Comparison of ENCODE assay signal across 22 cellular contexts in genomic region chr3:106819445-106819844, GRCh38.
DNase-seq lines count a peak whose midpoint lies in the region; ATAC-seq and TF ChIP-seq lines count a peak whose summit lies in the region.
"Had no signal": no experiment of that assay in that cellular context is flagged by ENCODE, and none has a peak within 500 bp of the region (broad histone marks: within the 10 kb centered on the region; RNA-seq: fewer than 3 reads in every experiment).

No MANE protein-coding gene starts in this region.

- peak overlapping the region in 2 of 5 experiments; percentile 10 to 17 for H3K4me3 Mint-ChIP-seq in brain
- H3K4me3 Mint-ChIP-seq: CD4-positive, alpha-beta memory T cell; HFFc6 had no signal

- no peak overlapping the region for H3K27ac ChIP-seq in smooth muscle cell (ENCODE audit: low read depth)
- no peak overlapping the region for H3K27ac ChIP-seq in upper lobe of left lung
- H3K27ac ChIP-seq: 22Rv1; BLaER1 treated with 17β-estradiol and CSF1 and Interleukin-3, amounts not matched to agents 10 nM and 100 nM had no signal

- no peaks in the 10 kb centered on the region for H3K27me3 ChIP-seq in smooth muscle cell (ENCODE audit: low read depth)
- no peaks in the 10 kb centered on the region for H3K27me3 ChIP-seq in upper lobe of left lung
- H3K27me3 ChIP-seq: BLaER1 treated with 17β-estradiol and CSF1 and Interleukin-3, amounts not matched to agents 10 nM and 100 nM; MG63 had no signal

- H3K36me3 ChIP-seq in smooth muscle cell (ENCODE audit: low read depth) (no peaks in the 10 kb centered on the region), upper lobe of left lung (no peaks in the 10 kb centered on the region)
- H3K36me3 ChIP-seq: BLaER1 treated with 17β-estradiol and CSF1 and Interleukin-3, amounts not matched to agents 10 nM and 100 nM; MG63 had no signal

- H3K79me2 ChIP-seq in smooth muscle cell (ENCODE audit: low read depth) = no peaks in the 10 kb centered on the region

- H3K27ac Mint-ChIP-seq in brain = peak overlapping the region; percentile 1 to 93 (median 76)
- H3K27ac Mint-ChIP-seq: CD4-positive, alpha-beta memory T cell; HFFc6 had no signal

- H3K36me3 Mint-ChIP-seq in brain = no peaks in the 10 kb centered on the region
- H3K36me3 Mint-ChIP-seq: CD4-positive, alpha-beta memory T cell had no signal

- no peak overlapping the region for H3K4me3 ChIP-seq in smooth muscle cell
- no peak overlapping the region for H3K4me3 ChIP-seq in upper lobe of left lung
- H3K4me3 ChIP-seq: BLaER1 treated with 17β-estradiol and CSF1 and Interleukin-3, amounts not matched to agents 10 nM and 100 nM; K562; MG63 had no signal

- 100% methylated on average over 1 of the region's 1 CpG for WGBS in smooth muscle cell (ENCODE audit: low lambda C conversion rate)
- WGBS in upper lobe of left lung, 2 donors = 82 to 87% methylated on average over 1 of the region's 1 CpG

- TF ChIP-seq CTCF in brain (conservative IDR thresholded peaks at IDR 0.05) = no peak
- TF ChIP-seq CTCF in smooth muscle cell (IDR thresholded peaks at IDR 0.05; ENCODE audit: borderline replicate concordance, insufficient read depth, poor library complexity, severe bottlenecking) = no peak
- no peak for TF ChIP-seq CTCF in upper lobe of left lung (IDR thresholded peaks at IDR 0.05)

- H3K4me1 ChIP-seq in smooth muscle cell (ENCODE audit: low read depth) (no peaks in the 10 kb centered on the region), upper lobe of left lung (no peaks in the 10 kb centered on the region)
- H3K4me1 ChIP-seq: Caco-2 had no signal

- H3K9ac ChIP-seq in smooth muscle cell (ENCODE audit: low read depth) = no peak overlapping the region
- H3K9ac ChIP-seq: BLaER1 treated with 17β-estradiol and CSF1 and Interleukin-3, amounts not matched to agents 10 nM and 100 nM had no signal

- H2AFZ ChIP-seq in smooth muscle cell (ENCODE audit: low read depth) = peak overlapping the region; percentile 10

- DNase-seq in NCI-H1092 treated with DMSO at 0.1 percent for 48 hours (lab: John Stamatoyannopoulos, UW) = peak; percentile 12
- no peak for DNase-seq in NCI-H1092 (lab: John Stamatoyannopoulos, UW)
- DNase-seq in NCI-H446 (lab: John Stamatoyannopoulos, UW) = peak; percentile 84 to 88
- no peak for DNase-seq in smooth muscle cell (lab: John Stamatoyannopoulos, UW; ENCODE audit: unreplicated experiment)
- DNase-seq in upper lobe of left lung = no peak
- DNase-seq: ACHN; Caco-2; CD4-positive, alpha-beta memory T cell; GF-D8; H7; HFFc6; MG63; NCI-H1436 treated with DMSO at 0.1 percent for 48 hours; NCI-H2029 treated with DMSO at 0.1 percent for 48 hours; NCI-H774; Right ventricle myocardium superior had no signal

- peaks cover 0 to 10% (median 2%) of the 10 kb centered on the region in 5 experiments for H3K9me3 Mint-ChIP-seq in brain
- H3K9me3 Mint-ChIP-seq: HFFc6 had no signal

- H3K4me1 Mint-ChIP-seq in brain = peaks cover 58% of the 10 kb centered on the region
- H3K4me1 Mint-ChIP-seq: CD4-positive, alpha-beta memory T cell had no signal

- no peaks in the 10 kb centered on the region for H3K9me3 ChIP-seq in smooth muscle cell (replicated peaks; ENCODE audit: low read depth)
- no peaks in the 10 kb centered on the region for H3K9me3 ChIP-seq in upper lobe of left lung
- H3K9me3 ChIP-seq: Caco-2, MG63 had no signal

- TF ChIP-seq POLR2A in upper lobe of left lung (IDR thresholded peaks at IDR 0.05) = no peak

- no peaks in the 10 kb centered on the region for H3F3A ChIP-seq in smooth muscle cell (ENCODE audit: low read depth)

- TF ChIP-seq EP300 in upper lobe of left lung (IDR thresholded peaks at IDR 0.05) = no peak

- no peaks in the 10 kb centered on the region for H4K20me1 ChIP-seq in smooth muscle cell (ENCODE audit: low read depth)
- H4K20me1 ChIP-seq: BLaER1 treated with 17β-estradiol and CSF1 and Interleukin-3, amounts not matched to agents 10 nM and 100 nM had no signal

- H3K4me2 ChIP-seq in smooth muscle cell = no peak overlapping the region
- H3K4me2 ChIP-seq: BLaER1 treated with 17β-estradiol and CSF1 and Interleukin-3, amounts not matched to agents 10 nM and 100 nM had no signal

- ATAC-seq in upper lobe of left lung (ENCODE audit: low FRiP score in 2 of 2) = no peak
- no peak for ATAC-seq in SK-N-SH treated with all-trans-retinoic acid at 6 μM for 48 hours
- ATAC-seq in GM18870 (IDR thresholded peaks at IDR 0.05; ENCODE audit: unreplicated experiment) = no peak
- ATAC-seq: K562 had no signal

- peaks cover 4% of the 10 kb centered on the region for H3K27me3 Mint-ChIP-seq in brain

TF ChIP-seq in SK-N-SH treated with all-trans-retinoic acid at 6 μM for 48 hours, 23 proteins besides CTCF, POLR2A, EP300 and RAD21 (continues in another document):
- TF ChIP-seq RARB (CRISPR knock-in tag; IDR thresholded peaks at IDR 0.05) (no peak), CSRNP3 (CRISPR knock-in tag; IDR thresholded peaks at IDR 0.05) (no peak), ZFP3 (CRISPR knock-in tag; IDR thresholded peaks at IDR 0.05) (no peak), PPARA (CRISPR knock-in tag; IDR thresholded peaks at IDR 0.05; ENCODE audit: borderline replicate concordance) (no peak), TOX (CRISPR knock-in tag; IDR thresholded peaks at IDR 0.05; ENCODE audit: borderline replicate concordance) (no peak), ZC3H10 (CRISPR knock-in tag; IDR thresholded peaks at IDR 0.05) (no peak), ZNF565 (CRISPR knock-in tag; conservative IDR thresholded peaks at IDR 0.05; ENCODE audit: low read depth) (no peak), PATZ1 (CRISPR knock-in tag; IDR thresholded peaks at IDR 0.05; ENCODE audit: borderline replicate concordance) (no peak), ZNF70 (CRISPR knock-in tag; IDR thresholded peaks at IDR 0.05) (no peak), ZNF8 (CRISPR knock-in tag; IDR thresholded peaks at IDR 0.05) (no peak), TCF4 (CRISPR knock-in tag; IDR thresholded peaks at IDR 0.05; ENCODE audit: borderline replicate concordance) (no peak), ISL1 (CRISPR knock-in tag; IDR thresholded peaks at IDR 0.05) (no peak)
- TF ChIP-seq, protein P1, sequence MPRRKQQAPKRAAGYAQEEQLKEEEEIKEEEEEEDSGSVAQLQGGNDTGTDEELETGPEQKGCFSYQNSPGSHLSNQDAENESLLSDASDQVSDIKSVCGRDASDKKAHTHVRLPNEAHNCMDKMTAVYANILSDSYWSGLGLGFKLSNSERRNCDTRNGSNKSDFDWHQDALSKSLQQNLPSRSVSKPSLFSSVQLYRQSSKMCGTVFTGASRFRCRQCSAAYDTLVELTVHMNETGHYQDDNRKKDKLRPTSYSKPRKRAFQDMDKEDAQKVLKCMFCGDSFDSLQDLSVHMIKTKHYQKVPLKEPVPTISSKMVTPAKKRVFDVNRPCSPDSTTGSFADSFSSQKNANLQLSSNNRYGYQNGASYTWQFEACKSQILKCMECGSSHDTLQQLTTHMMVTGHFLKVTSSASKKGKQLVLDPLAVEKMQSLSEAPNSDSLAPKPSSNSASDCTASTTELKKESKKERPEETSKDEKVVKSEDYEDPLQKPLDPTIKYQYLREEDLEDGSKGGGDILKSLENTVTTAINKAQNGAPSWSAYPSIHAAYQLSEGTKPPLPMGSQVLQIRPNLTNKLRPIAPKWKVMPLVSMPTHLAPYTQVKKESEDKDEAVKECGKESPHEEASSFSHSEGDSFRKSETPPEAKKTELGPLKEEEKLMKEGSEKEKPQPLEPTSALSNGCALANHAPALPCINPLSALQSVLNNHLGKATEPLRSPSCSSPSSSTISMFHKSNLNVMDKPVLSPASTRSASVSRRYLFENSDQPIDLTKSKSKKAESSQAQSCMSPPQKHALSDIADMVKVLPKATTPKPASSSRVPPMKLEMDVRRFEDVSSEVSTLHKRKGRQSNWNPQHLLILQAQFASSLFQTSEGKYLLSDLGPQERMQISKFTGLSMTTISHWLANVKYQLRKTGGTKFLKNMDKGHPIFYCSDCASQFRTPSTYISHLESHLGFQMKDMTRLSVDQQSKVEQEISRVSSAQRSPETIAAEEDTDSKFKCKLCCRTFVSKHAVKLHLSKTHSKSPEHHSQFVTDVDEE (CRISPR knock-in tag; IDR thresholded peaks at IDR 0.05) = no peak

Comparison
In these comparisons a context has a peak if more than half of its experiments do, and no peak if none do; other contexts are left out.
1. DNase-seq: peak in NCI-H1092 treated with DMSO at 0.1 percent for 48 hours (single experiment) and NCI-H446 (2 of 2); none in NCI-H1092 (single experiment), smooth muscle cell (single experiment) and upper lobe of left lung (0 of 2).